In the genomic region with DNA sequence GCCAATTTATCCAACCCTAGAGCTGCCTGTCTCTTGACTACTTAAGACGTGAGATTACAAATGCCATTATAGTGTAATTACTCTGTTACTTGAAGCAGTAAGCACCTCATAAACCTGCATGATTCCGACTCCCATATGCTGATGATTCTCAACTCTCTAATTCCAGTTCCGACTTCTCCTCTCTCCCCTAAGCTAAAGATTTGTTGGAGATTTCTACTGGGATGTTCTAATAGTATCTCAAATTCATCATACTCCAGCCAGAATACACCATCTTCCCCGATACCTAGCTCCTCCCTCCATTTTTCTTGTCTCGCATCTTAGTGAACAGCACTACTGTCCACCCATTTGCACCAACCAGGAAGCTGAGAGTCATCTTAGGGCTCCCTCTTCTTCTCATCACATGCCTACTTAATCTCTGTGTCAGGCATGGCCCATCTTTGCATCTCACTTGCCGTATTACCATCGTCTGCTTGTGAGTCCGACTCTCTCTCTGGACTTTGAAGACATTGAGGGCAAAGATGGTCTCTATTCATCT, we compare ENCODE assay signal across 1 cellular context.
TF ChIP-seq lines count a peak whose summit lies in the region.

No MANE protein-coding gene starts in this region.

TF ChIP-seq in K562, 482 proteins besides CTCF, POLR2A, EP300 and RAD21 (continues in another document):
- TF ChIP-seq ZNF717 (CRISPR knock-in tag; IDR thresholded peaks at IDR 0.05) (no peak), RAD51 (IDR thresholded peaks at IDR 0.05; ENCODE audit: borderline replicate concordance, low read depth) (no peak), ZNF121 (CRISPR knock-in tag; conservative IDR thresholded peaks at IDR 0.05) (no peak), ZNF316 (IDR thresholded peaks at IDR 0.05) (no peak), CBFA2T3 (IDR thresholded peaks at IDR 0.05) (no peak), ELF1 (tag; IDR thresholded peaks at IDR 0.05) (peak; percentile 56; the same call in 1 of the 2 replicates), CBX2 (IDR thresholded peaks at IDR 0.05; ENCODE audit: insufficient read depth, low read length, poor library complexity, severe bottlenecking) (no peak), PRPF4 (IDR thresholded peaks at IDR 0.05; ENCODE audit: insufficient read depth, low read depth, low read length, poor library complexity, severe bottlenecking) (no peak), CHD4 (IDR thresholded peaks at IDR 0.05; ENCODE audit: insufficient read depth, insufficient replicate concordance, low read depth, low read length, poor library complexity, severe bottlenecking) (no peak), ZEB2 (IDR thresholded peaks at IDR 0.05) (no peak; the same call in 1 of the 2 replicates), TCF7 (IDR thresholded peaks at IDR 0.05; ENCODE audit: borderline replicate concordance) (no peak), NCOA1 (IDR thresholded peaks at IDR 0.05; ENCODE audit: low read depth) (no peak), PURB (CRISPR knock-in tag; IDR thresholded peaks at IDR 0.05; ENCODE audit: low read depth) (no peak), HLTF (IDR thresholded peaks at IDR 0.05) (no peak), ZNF175 (CRISPR knock-in tag; IDR thresholded peaks at IDR 0.05; ENCODE audit: low read depth) (peak; percentile 9), CEBPG (CRISPR knock-in tag; IDR thresholded peaks at IDR 0.05) (no peak), CEBPG (tag; conservative IDR thresholded peaks at IDR 0.05 in 1 of 2, IDR thresholded peaks at IDR 0.05 in 1 of 2) (peak in 1 of 2 experiments; percentile 63; a peak in 1 of 4 replicates), PTRF (tag; IDR thresholded peaks at IDR 0.05) (peak; percentile 20; the same call in 1 of the 2 replicates), ZNF830 (CRISPR knock-in tag; IDR thresholded peaks at IDR 0.05) (no peak), ZNF165 (CRISPR knock-in tag; IDR thresholded peaks at IDR 0.05; ENCODE audit: borderline replicate concordance) (no peak), WHSC1 (IDR thresholded peaks at IDR 0.05; ENCODE audit: low read length) (no peak)
- TF ChIP-seq, protein P1, sequence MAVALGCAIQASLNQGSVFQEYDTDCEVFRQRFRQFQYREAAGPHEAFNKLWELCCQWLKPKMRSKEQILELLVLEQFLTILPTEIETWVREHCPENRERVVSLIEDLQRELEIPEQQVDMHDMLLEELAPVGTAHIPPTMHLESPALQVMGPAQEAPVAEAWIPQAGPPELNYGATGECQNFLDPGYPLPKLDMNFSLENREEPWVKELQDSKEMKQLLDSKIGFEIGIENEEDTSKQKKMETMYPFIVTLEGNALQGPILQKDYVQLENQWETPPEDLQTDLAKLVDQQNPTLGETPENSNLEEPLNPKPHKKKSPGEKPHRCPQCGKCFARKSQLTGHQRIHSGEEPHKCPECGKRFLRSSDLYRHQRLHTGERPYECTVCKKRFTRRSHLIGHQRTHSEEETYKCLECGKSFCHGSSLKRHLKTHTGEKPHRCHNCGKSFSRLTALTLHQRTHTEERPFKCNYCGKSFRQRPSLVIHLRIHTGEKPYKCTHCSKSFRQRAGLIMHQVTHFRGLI (CRISPR knock-in tag; IDR thresholded peaks at IDR 0.05): no peak
- TF ChIP-seq, protein P2, sequence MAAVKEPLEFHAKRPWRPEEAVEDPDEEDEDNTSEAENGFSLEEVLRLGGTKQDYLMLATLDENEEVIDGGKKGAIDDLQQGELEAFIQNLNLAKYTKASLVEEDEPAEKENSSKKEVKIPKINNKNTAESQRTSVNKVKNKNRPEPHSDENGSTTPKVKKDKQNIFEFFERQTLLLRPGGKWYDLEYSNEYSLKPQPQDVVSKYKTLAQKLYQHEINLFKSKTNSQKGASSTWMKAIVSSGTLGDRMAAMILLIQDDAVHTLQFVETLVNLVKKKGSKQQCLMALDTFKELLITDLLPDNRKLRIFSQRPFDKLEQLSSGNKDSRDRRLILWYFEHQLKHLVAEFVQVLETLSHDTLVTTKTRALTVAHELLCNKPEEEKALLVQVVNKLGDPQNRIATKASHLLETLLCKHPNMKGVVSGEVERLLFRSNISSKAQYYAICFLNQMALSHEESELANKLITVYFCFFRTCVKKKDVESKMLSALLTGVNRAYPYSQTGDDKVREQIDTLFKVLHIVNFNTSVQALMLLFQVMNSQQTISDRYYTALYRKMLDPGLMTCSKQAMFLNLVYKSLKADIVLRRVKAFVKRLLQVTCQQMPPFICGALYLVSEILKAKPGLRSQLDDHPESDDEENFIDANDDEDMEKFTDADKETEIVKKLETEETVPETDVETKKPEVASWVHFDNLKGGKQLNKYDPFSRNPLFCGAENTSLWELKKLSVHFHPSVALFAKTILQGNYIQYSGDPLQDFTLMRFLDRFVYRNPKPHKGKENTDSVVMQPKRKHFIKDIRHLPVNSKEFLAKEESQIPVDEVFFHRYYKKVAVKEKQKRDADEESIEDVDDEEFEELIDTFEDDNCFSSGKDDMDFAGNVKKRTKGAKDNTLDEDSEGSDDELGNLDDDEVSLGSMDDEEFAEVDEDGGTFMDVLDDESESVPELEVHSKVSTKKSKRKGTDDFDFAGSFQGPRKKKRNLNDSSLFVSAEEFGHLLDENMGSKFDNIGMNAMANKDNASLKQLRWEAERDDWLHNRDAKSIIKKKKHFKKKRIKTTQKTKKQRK (IDR thresholded peaks at IDR 0.05; ENCODE audit: borderline replicate concordance, low read depth, low read length): no peak
- TF ChIP-seq, protein P3, sequence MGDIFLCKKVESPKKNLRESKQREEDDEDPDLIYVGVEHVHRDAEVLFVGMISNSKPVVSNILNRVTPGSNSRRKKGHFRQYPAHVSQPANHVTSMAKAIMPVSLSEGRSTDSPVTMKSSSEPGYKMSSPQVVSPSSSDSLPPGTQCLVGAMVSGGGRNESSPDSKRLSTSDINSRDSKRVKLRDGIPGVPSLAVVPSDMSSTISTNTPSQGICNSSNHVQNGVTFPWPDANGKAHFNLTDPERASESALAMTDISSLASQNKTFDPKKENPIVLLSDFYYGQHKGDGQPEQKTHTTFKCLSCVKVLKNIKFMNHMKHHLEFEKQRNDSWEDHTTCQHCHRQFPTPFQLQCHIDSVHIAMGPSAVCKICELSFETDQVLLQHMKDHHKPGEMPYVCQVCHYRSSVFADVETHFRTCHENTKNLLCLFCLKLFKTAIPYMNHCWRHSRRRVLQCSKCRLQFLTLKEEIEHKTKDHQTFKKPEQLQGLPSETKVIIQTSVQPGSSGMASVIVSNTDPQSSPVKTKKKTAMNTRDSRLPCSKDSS (IDR thresholded peaks at IDR 0.05; ENCODE audit: low read depth, partially characterized antibody): no peak
- TF ChIP-seq, protein P4, sequence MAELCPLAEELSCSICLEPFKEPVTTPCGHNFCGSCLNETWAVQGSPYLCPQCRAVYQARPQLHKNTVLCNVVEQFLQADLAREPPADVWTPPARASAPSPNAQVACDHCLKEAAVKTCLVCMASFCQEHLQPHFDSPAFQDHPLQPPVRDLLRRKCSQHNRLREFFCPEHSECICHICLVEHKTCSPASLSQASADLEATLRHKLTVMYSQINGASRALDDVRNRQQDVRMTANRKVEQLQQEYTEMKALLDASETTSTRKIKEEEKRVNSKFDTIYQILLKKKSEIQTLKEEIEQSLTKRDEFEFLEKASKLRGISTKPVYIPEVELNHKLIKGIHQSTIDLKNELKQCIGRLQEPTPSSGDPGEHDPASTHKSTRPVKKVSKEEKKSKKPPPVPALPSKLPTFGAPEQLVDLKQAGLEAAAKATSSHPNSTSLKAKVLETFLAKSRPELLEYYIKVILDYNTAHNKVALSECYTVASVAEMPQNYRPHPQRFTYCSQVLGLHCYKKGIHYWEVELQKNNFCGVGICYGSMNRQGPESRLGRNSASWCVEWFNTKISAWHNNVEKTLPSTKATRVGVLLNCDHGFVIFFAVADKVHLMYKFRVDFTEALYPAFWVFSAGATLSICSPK (IDR thresholded peaks at IDR 0.05; ENCODE audit: borderline replicate concordance): no peak
- TF ChIP-seq, protein P5, sequence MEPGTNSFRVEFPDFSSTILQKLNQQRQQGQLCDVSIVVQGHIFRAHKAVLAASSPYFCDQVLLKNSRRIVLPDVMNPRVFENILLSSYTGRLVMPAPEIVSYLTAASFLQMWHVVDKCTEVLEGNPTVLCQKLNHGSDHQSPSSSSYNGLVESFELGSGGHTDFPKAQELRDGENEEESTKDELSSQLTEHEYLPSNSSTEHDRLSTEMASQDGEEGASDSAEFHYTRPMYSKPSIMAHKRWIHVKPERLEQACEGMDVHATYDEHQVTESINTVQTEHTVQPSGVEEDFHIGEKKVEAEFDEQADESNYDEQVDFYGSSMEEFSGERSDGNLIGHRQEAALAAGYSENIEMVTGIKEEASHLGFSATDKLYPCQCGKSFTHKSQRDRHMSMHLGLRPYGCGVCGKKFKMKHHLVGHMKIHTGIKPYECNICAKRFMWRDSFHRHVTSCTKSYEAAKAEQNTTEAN (CRISPR knock-in tag; IDR thresholded peaks at IDR 0.05): no peak
- TF ChIP-seq, protein P6, sequence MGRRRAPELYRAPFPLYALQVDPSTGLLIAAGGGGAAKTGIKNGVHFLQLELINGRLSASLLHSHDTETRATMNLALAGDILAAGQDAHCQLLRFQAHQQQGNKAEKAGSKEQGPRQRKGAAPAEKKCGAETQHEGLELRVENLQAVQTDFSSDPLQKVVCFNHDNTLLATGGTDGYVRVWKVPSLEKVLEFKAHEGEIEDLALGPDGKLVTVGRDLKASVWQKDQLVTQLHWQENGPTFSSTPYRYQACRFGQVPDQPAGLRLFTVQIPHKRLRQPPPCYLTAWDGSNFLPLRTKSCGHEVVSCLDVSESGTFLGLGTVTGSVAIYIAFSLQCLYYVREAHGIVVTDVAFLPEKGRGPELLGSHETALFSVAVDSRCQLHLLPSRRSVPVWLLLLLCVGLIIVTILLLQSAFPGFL (CRISPR knock-in tag; IDR thresholded peaks at IDR 0.05): no peak
- TF ChIP-seq, protein P7, sequence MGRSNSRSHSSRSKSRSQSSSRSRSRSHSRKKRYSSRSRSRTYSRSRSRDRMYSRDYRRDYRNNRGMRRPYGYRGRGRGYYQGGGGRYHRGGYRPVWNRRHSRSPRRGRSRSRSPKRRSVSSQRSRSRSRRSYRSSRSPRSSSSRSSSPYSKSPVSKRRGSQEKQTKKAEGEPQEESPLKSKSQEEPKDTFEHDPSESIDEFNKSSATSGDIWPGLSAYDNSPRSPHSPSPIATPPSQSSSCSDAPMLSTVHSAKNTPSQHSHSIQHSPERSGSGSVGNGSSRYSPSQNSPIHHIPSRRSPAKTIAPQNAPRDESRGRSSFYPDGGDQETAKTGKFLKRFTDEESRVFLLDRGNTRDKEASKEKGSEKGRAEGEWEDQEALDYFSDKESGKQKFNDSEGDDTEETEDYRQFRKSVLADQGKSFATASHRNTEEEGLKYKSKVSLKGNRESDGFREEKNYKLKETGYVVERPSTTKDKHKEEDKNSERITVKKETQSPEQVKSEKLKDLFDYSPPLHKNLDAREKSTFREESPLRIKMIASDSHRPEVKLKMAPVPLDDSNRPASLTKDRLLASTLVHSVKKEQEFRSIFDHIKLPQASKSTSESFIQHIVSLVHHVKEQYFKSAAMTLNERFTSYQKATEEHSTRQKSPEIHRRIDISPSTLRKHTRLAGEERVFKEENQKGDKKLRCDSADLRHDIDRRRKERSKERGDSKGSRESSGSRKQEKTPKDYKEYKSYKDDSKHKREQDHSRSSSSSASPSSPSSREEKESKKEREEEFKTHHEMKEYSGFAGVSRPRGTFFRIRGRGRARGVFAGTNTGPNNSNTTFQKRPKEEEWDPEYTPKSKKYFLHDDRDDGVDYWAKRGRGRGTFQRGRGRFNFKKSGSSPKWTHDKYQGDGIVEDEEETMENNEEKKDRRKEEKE (IDR thresholded peaks at IDR 0.05; ENCODE audit: borderline replicate concordance in 1 of 2, control insufficient read depth in 1 of 2, low read depth in 2 of 2, low read length in 1 of 2): no peak
- TF ChIP-seq, protein P8, sequence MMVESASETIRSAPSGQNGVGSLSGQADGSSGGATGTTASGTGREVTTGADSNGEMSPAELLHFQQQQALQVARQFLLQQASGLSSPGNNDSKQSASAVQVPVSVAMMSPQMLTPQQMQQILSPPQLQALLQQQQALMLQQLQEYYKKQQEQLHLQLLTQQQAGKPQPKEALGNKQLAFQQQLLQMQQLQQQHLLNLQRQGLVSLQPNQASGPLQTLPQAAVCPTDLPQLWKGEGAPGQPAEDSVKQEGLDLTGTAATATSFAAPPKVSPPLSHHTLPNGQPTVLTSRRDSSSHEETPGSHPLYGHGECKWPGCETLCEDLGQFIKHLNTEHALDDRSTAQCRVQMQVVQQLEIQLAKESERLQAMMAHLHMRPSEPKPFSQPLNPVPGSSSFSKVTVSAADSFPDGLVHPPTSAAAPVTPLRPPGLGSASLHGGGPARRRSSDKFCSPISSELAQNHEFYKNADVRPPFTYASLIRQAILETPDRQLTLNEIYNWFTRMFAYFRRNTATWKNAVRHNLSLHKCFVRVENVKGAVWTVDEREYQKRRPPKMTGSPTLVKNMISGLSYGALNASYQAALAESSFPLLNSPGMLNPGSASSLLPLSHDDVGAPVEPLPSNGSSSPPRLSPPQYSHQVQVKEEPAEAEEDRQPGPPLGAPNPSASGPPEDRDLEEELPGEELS (CRISPR knock-in tag; IDR thresholded peaks at IDR 0.05; ENCODE audit: borderline replicate concordance): no peak
- TF ChIP-seq, protein P9, sequence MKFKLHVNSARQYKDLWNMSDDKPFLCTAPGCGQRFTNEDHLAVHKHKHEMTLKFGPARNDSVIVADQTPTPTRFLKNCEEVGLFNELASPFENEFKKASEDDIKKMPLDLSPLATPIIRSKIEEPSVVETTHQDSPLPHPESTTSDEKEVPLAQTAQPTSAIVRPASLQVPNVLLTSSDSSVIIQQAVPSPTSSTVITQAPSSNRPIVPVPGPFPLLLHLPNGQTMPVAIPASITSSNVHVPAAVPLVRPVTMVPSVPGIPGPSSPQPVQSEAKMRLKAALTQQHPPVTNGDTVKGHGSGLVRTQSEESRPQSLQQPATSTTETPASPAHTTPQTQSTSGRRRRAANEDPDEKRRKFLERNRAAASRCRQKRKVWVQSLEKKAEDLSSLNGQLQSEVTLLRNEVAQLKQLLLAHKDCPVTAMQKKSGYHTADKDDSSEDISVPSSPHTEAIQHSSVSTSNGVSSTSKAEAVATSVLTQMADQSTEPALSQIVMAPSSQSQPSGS (CRISPR knock-in tag; IDR thresholded peaks at IDR 0.05): no peak
- TF ChIP-seq, protein P10, sequence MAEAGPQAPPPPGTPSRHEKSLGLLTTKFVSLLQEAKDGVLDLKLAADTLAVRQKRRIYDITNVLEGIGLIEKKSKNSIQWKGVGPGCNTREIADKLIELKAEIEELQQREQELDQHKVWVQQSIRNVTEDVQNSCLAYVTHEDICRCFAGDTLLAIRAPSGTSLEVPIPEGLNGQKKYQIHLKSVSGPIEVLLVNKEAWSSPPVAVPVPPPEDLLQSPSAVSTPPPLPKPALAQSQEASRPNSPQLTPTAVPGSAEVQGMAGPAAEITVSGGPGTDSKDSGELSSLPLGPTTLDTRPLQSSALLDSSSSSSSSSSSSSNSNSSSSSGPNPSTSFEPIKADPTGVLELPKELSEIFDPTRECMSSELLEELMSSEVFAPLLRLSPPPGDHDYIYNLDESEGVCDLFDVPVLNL (CRISPR knock-in tag; IDR thresholded peaks at IDR 0.05; ENCODE audit: low read depth): no peak
- TF ChIP-seq, protein P11, sequence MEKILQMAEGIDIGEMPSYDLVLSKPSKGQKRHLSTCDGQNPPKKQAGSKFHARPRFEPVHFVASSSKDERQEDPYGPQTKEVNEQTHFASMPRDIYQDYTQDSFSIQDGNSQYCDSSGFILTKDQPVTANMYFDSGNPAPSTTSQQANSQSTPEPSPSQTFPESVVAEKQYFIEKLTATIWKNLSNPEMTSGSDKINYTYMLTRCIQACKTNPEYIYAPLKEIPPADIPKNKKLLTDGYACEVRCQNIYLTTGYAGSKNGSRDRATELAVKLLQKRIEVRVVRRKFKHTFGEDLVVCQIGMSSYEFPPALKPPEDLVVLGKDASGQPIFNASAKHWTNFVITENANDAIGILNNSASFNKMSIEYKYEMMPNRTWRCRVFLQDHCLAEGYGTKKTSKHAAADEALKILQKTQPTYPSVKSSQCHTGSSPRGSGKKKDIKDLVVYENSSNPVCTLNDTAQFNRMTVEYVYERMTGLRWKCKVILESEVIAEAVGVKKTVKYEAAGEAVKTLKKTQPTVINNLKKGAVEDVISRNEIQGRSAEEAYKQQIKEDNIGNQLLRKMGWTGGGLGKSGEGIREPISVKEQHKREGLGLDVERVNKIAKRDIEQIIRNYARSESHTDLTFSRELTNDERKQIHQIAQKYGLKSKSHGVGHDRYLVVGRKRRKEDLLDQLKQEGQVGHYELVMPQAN (IDR thresholded peaks at IDR 0.05; ENCODE audit: borderline replicate concordance): no peak
